In the genomic region with DNA sequence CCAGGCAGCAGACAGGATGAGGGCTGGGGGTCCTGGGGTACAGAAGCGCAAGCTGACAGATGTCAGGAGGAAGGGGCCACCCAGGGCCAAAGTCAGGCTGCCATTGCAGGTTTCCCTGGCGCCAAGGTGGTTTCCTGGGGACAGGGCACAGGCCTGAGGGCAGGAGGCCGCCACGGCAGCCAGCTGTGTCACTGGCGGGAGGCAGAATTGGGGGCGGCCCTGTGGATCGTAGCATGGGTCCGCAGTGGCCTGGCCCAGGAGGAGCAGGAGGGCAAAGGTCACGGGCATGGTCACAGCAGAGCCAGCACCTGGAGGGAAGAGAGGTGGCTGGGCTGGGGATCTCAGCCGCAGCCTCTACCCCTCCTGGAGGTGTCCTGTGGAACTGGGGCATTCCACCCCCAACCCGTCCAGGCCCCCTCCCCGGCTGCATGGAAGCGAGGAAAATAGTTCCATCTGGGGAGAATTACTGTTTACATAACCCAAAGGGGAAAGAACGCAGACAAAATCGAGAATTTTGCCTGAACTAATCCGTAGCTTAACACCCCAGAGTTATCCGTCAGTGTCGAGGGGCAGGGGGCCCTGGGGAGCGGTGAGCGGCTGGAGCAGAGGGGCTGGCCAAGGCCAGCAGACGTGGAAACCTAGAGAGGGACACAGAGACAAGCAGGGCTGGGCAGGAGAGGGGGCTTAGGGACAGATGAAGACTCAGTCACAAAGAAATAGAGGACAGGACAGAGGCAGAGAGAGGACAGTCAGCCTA, we compare ENCODE assay signal across 1 cellular context.
A peak's percentile ranks its signal among the peaks of the same experiment; 100 is the strongest.
TF ChIP-seq lines count a peak whose summit lies in the region.

No MANE protein-coding gene starts in this region.

TF ChIP-seq in GM12878, 131 proteins besides CTCF, POLR2A, EP300 and RAD21:
- no peak for TF ChIP-seq NFIC (IDR thresholded peaks at IDR 0.05; ENCODE audit: low read depth, low read length)
- TF ChIP-seq NR2F1 (conservative IDR thresholded peaks at IDR 0.05), result 0 out of 2 replicates have a peak, but pooled peaks have one; percentile 31
- no peak for TF ChIP-seq HDAC6 (IDR thresholded peaks at IDR 0.05; ENCODE audit: unreplicated experiment)
